1 cellular context compared by ENCODE assay signal in the genomic region with DNA sequence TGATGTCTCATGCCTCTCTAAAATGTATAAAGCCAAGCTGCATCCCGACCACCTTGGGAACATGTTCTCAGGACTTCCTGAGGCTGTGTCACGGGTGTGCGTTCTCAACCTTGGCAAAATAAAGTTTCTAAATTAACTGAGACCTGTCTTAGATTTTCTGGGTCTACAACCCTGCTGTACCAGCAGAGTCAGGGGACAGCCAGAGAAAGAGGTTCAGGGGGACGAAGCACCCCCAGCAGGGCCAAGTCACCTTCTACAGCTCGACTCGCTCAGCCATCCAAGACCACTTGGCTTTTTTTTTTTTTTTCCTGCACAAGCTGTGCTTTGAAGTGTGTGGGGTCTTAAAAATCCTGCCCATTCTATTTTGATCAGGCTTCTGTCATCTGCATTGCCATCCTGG.
TF ChIP-seq lines count a peak whose summit lies in the region.

No MANE protein-coding gene starts in this region.

TF ChIP-seq in A549, 52 proteins besides CTCF, POLR2A, EP300 and RAD21 (continued from another document):
- TF ChIP-seq CHD2 (IDR thresholded peaks at IDR 0.05; ENCODE audit: low read length, partially characterized antibody) (no peak), ZC3H11A (IDR thresholded peaks at IDR 0.05) (no peak), HOXB5 (CRISPR knock-in tag; IDR thresholded peaks at IDR 0.05) (no peak), FOSB (CRISPR knock-in tag; IDR thresholded peaks at IDR 0.05) (no peak), RARB (CRISPR knock-in tag; IDR thresholded peaks at IDR 0.05) (no peak), EHMT2 (IDR thresholded peaks at IDR 0.05; ENCODE audit: low read depth) (no peak), TFCP2L1 (CRISPR knock-in tag; IDR thresholded peaks at IDR 0.05) (no peak), NPAS2 (CRISPR knock-in tag; IDR thresholded peaks at IDR 0.05; ENCODE audit: borderline replicate concordance) (no peak), SMC3 (IDR thresholded peaks at IDR 0.05) (no peak), CHD4 (IDR thresholded peaks at IDR 0.05; ENCODE audit: borderline replicate concordance) (no peak), MAZ (IDR thresholded peaks at IDR 0.05; ENCODE audit: borderline replicate concordance, low read depth, low read length) (no peak), FOSL2 (IDR thresholded peaks at IDR 0.05) (no peak), FOSL2 (CRISPR knock-in tag; IDR thresholded peaks at IDR 0.05) (no peak), HOXB13 (CRISPR knock-in tag; IDR thresholded peaks at IDR 0.05; ENCODE audit: low read depth) (no peak), EHF (CRISPR knock-in tag; IDR thresholded peaks at IDR 0.05) (no peak), RFX5 (IDR thresholded peaks at IDR 0.05) (no peak)
- TF ChIP-seq, protein P1, sequence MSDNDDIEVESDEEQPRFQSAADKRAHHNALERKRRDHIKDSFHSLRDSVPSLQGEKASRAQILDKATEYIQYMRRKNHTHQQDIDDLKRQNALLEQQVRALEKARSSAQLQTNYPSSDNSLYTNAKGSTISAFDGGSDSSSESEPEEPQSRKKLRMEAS (IDR thresholded peaks at IDR 0.05): no peak
- TF ChIP-seq, protein P2, sequence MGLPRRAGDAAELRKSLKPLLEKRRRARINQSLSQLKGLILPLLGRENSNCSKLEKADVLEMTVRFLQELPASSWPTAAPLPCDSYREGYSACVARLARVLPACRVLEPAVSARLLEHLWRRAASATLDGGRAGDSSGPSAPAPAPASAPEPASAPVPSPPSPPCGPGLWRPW (IDR thresholded peaks at IDR 0.05): no peak
